Comparison of ENCODE assay signal across 8 cellular contexts in genomic region chr6:97049254-97050004, GRCh38.
DNase-seq lines count a peak whose midpoint lies in the region; ATAC-seq, FAIRE-seq and TF ChIP-seq lines count a peak whose summit lies in the region.

No MANE protein-coding gene starts in this region.

- no peaks in the 10 kb centered on the region for H3K9me3 Mint-ChIP-seq in GM23338

- WGBS in heart right ventricle, 2 donors: 76% methylated on average over 8 of the region's 8 CpGs

- H3K4me1 ChIP-seq in GM23338 (ENCODE audit: insufficient read depth) (peaks cover 9% of the 10 kb centered on the region; the same call in 1 of the 2 replicates), MM.1S (ENCODE audit: low read length) (peaks cover 16% of the 10 kb centered on the region), heart right ventricle (peaks cover 0 to 4% (median 0%) of the 10 kb centered on the region in 9 donors), BE2C (no peaks in the 10 kb centered on the region)

- no peaks in the 10 kb centered on the region for H3K36me3 Mint-ChIP-seq in GM23338 (ENCODE audit: low read depth)

- ATAC-seq in GM18867 (IDR thresholded peaks at IDR 0.05; ENCODE audit: unreplicated experiment): peak; percentile 97
- no peak for ATAC-seq in GM23338
- no peak for ATAC-seq in heart right ventricle

- peak overlapping the region; percentile 81 for H3K27ac Mint-ChIP-seq in GM23338

- peaks cover 9% of the 10 kb centered on the region for H3K4me1 Mint-ChIP-seq in GM23338

- H3K9me2 ChIP-seq in GM23338 (ENCODE audit: insufficient read depth): no peaks in the 10 kb centered on the region
- H3K9me2 ChIP-seq in MM.1S (replicated peaks; ENCODE audit: insufficient read depth, low read length): no peaks in the 10 kb centered on the region

- no peaks in the 10 kb centered on the region for H4K20me1 ChIP-seq in GM23338 (replicated peaks; ENCODE audit: insufficient read depth)
- no peaks in the 10 kb centered on the region for H4K20me1 ChIP-seq in MM.1S (ENCODE audit: insufficient read depth, low read length)

- no peak overlapping the region for H3K27ac ChIP-seq in GM23338 (ENCODE audit: low read depth)
- peak overlapping the region; percentile 76 for H3K27ac ChIP-seq in MM.1S (ENCODE audit: low read length)
- no peak overlapping the region for H3K27ac ChIP-seq in heart right ventricle

- H2AFZ ChIP-seq in GM23338: peak overlapping the region; percentile 15; the same call in 1 of the 2 replicates
- peak overlapping the region; percentile 40; the same call in 1 of the 2 replicates for H2AFZ ChIP-seq in MM.1S (ENCODE audit: low read length)

- no peak overlapping the region for H3K4me3 Mint-ChIP-seq in GM23338

- DNase-seq in GM23338 (ENCODE audit: low spot score) (no peak), MM.1S (peak; percentile 88), bronchial epithelial cell (ENCODE audit: low read depth) (peak; percentile 70), heart right ventricle (no peak), NCI-H524 (lab: John Stamatoyannopoulos, UW) (no peak), BE2C (no peak), NCI-H2107 (lab: John Stamatoyannopoulos, UW) (no peak)

- H3K36me3 ChIP-seq in GM23338 (ENCODE audit: insufficient read depth): no peaks in the 10 kb centered on the region
- no peaks in the 10 kb centered on the region for H3K36me3 ChIP-seq in MM.1S (replicated peaks; ENCODE audit: insufficient read depth, low read length)
- H3K36me3 ChIP-seq in bronchial epithelial cell (ENCODE audit: control insufficient read depth, insufficient read depth, low read length): no peaks in the 10 kb centered on the region
- H3K36me3 ChIP-seq in heart right ventricle: no peaks in the 10 kb centered on the region
- H3K36me3 ChIP-seq in BE2C: no peaks in the 10 kb centered on the region

- intact Hi-C loops in heart right ventricle (cut with DNase I): loop anchor here in 6 of 10 donors (5.0 to 10.0 kb wide), 7 partner anchors 125 to 505 kb away; partner anchors contain the start of genes NDUFAF4 (in 2 of the 6) and KLHL32 (in 1 of the 6)

- H3K9ac ChIP-seq in MM.1S (ENCODE audit: low read length): peak overlapping the region; percentile 30; the same call in 1 of the 2 replicates

- FAIRE-seq in bronchial epithelial cell (lab: Jason Lieb, UNC): no peak

- no peak for TF ChIP-seq CTCF in GM23338 (conservative IDR thresholded peaks at IDR 0.05; ENCODE audit: low read depth in 2 of 2)
- TF ChIP-seq CTCF in MM.1S (IDR thresholded peaks at IDR 0.05; ENCODE audit: low read length): no peak
- TF ChIP-seq CTCF in bronchial epithelial cell (IDR thresholded peaks at IDR 0.05; ENCODE audit: insufficient read depth, low read length, severe bottlenecking): no peak
- TF ChIP-seq CTCF in heart right ventricle (IDR thresholded peaks at IDR 0.05): no peak
- no peak for TF ChIP-seq CTCF in BE2C (IDR thresholded peaks at IDR 0.05; ENCODE audit: low read depth, low read length)

- H3F3A ChIP-seq in GM23338 (replicated peaks; ENCODE audit: low read depth) (no peaks in the 10 kb centered on the region), MM.1S (ENCODE audit: insufficient read depth, low read length) (peaks cover 20% of the 10 kb centered on the region)

- no peak overlapping the region for H3K4me3 ChIP-seq in GM23338
- H3K4me3 ChIP-seq in MM.1S (ENCODE audit: low read length): peak overlapping the region; percentile 32
- no peak overlapping the region for H3K4me3 ChIP-seq in bronchial epithelial cell (ENCODE audit: low read depth, low read length)
- no peak overlapping the region for H3K4me3 ChIP-seq in heart right ventricle
- H3K4me3 ChIP-seq in BE2C (ENCODE audit: low read depth, low read length): no peak overlapping the region

- H3K9me3 ChIP-seq in MM.1S (replicated peaks; ENCODE audit: insufficient read depth, low read length): no peaks in the 10 kb centered on the region
- H3K9me3 ChIP-seq in heart right ventricle: no peaks in the 10 kb centered on the region
- no peaks in the 10 kb centered on the region for H3K9me3 ChIP-seq in BE2C

- no peaks in the 10 kb centered on the region for H3K27me3 ChIP-seq in GM23338 (ENCODE audit: insufficient read depth)
- H3K27me3 ChIP-seq in MM.1S (replicated peaks; ENCODE audit: insufficient read depth, low read length): no peaks in the 10 kb centered on the region
- no peaks in the 10 kb centered on the region for H3K27me3 ChIP-seq in bronchial epithelial cell (ENCODE audit: control insufficient read depth, insufficient read depth, low read length)
- no peaks in the 10 kb centered on the region for H3K27me3 ChIP-seq in heart right ventricle
- peaks cover 16% of the 10 kb centered on the region for H3K27me3 ChIP-seq in BE2C

- H3K4me2 ChIP-seq in GM23338 (no peak overlapping the region), MM.1S (ENCODE audit: low read depth, low read length) (peak overlapping the region; percentile 62)

- no peaks in the 10 kb centered on the region for H3K79me2 ChIP-seq in GM23338 (replicated peaks; ENCODE audit: insufficient read depth)
- H3K79me2 ChIP-seq in MM.1S (ENCODE audit: low read length): no peaks in the 10 kb centered on the region

- no peaks in the 10 kb centered on the region for H3K27me3 Mint-ChIP-seq in GM23338 (ENCODE audit: insufficient read depth, low read depth, poor library complexity)

TF ChIP-seq in GM23338, 12 proteins besides CTCF, POLR2A, EP300 and RAD21 (continues in another document):
- no peak for TF ChIP-seq JUNB (IDR thresholded peaks at IDR 0.05; ENCODE audit: unreplicated experiment)
- no peak for TF ChIP-seq ZNF114 (CRISPR knock-in tag; IDR thresholded peaks at IDR 0.05)
- TF ChIP-seq CREB1 (CRISPR knock-in tag; IDR thresholded peaks at IDR 0.05; ENCODE audit: low read depth): no peak
- no peak for TF ChIP-seq NANOG (IDR thresholded peaks at IDR 0.05; ENCODE audit: borderline replicate concordance)
- no peak for TF ChIP-seq EZH2phosphoT487 (IDR thresholded peaks at IDR 0.05; ENCODE audit: unreplicated experiment)
- TF ChIP-seq, protein P1, sequence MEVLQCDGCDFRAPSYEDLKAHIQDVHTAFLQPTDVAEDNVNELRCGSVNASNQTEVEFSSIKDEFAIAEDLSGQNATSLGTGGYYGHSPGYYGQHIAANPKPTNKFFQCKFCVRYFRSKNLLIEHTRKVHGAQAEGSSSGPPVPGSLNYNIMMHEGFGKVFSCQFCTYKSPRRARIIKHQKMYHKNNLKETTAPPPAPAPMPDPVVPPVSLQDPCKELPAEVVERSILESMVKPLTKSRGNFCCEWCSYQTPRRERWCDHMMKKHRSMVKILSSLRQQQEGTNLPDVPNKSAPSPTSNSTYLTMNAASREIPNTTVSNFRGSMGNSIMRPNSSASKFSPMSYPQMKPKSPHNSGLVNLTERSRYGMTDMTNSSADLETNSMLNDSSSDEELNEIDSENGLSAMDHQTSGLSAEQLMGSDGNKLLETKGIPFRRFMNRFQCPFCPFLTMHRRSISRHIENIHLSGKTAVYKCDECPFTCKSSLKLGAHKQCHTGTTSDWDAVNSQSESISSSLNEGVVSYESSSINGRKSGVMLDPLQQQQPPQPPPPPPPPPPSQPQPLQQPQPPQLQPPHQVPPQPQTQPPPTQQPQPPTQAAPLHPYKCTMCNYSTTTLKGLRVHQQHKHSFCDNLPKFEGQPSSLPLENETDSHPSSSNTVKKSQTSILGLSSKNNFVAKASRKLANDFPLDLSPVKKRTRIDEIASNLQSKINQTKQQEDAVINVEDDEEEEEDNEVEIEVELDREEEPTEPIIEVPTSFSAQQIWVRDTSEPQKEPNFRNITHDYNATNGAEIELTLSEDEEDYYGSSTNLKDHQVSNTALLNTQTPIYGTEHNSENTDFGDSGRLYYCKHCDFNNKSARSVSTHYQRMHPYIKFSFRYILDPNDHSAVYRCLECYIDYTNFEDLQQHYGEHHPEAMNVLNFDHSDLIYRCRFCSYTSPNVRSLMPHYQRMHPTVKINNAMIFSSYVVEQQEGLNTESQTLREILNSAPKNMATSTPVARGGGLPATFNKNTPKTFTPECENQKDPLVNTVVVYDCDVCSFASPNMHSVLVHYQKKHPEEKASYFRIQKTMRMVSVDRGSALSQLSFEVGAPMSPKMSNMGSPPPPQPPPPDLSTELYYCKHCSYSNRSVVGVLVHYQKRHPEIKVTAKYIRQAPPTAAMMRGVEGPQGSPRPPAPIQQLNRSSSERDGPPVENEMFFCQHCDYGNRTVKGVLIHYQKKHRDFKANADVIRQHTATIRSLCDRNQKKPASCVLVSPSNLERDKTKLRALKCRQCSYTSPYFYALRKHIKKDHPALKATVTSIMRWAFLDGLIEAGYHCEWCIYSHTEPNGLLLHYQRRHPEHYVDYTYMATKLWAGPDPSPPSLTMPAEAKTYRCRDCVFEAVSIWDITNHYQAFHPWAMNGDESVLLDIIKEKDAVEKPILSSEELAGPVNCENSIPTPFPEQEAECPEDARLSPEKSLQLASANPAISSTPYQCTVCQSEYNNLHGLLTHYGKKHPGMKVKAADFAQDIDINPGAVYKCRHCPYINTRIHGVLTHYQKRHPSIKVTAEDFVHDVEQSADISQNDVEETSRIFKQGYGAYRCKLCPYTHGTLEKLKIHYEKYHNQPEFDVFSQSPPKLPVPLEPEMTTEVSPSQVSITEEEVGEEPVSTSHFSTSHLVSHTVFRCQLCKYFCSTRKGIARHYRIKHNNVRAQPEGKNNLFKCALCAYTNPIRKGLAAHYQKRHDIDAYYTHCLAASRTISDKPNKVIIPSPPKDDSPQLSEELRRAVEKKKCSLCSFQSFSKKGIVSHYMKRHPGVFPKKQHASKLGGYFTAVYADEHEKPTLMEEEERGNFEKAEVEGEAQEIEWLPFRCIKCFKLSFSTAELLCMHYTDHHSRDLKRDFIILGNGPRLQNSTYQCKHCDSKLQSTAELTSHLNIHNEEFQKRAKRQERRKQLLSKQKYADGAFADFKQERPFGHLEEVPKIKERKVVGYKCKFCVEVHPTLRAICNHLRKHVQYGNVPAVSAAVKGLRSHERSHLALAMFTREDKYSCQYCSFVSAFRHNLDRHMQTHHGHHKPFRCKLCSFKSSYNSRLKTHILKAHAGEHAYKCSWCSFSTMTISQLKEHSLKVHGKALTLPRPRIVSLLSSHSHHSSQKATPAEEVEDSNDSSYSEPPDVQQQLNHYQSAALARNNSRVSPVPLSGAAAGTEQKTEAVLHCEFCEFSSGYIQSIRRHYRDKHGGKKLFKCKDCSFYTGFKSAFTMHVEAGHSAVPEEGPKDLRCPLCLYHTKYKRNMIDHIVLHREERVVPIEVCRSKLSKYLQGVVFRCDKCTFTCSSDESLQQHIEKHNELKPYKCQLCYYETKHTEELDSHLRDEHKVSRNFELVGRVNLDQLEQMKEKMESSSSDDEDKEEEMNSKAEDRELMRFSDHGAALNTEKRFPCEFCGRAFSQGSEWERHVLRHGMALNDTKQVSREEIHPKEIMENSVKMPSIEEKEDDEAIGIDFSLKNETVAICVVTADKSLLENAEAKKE (CRISPR knock-in tag; IDR thresholded peaks at IDR 0.05): no peak

Comparison
In these comparisons a context has a peak if more than half of its experiments do, and no peak if none do; other contexts are left out.
1. DNase-seq: peak in MM.1S (single experiment) and bronchial epithelial cell (single experiment); none in GM23338 (single experiment), heart right ventricle (0 of 2), NCI-H524 (0 of 2), BE2C (single experiment) and NCI-H2107 (single experiment).